Comparison of ENCODE assay signal across 8 cellular contexts in the genomic region with DNA sequence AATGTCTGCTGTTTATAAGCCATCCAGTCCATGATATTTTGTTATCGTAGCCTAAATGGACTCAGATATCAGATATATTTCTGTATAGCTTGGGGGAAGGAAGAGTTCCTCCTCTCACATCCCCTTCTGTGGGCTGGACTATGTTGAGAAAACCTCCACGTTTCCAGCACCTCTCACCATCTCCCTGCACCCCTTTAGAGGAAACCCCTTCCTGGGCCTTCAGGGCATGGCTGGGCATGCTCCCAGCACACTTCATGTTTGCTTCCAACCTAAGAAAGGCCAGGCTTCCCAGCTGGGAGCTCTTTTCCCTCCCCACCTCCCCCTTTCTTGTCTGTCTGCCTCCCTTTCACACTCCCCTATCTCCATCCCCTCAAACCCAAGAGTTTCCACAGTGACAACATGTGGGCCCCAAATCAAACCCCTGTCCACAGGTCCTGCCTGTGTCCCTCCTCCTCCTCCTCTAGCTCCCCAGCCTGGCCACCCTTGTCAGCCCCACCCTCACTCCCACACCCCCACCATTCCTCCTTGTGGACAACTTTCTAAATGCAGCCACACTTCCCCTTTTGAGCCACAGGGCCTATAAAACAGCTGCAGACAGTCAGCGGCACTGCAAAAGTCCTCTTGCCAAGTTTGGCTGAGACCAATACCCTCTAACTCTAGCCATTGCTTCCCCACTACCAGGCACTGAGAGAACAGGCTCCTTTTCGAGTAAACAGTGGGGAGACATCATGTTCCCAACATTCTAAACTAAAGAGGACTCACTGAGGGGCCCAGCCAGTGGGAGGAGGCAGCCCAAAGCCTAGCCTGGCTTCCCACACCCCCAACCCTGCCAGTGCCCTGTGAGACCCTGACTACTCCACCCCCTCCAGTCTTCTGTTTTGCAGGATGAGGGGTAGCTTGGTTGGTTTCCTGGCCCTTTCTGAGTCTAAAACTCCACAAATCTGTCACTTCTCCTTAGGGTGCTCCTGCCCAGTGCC.
DNase-seq lines count a peak whose midpoint lies in the region; ATAC-seq and TF ChIP-seq lines count a peak whose summit lies in the region.

No MANE protein-coding gene starts in this region.

- peak overlapping the region; percentile 38 to 90 (median 72) for H3K27ac ChIP-seq in heart left ventricle

- peak overlapping the region; percentile 50 to 67 for H3K4me3 Mint-ChIP-seq in CD14-positive monocyte
- H3K4me3 Mint-ChIP-seq in T-helper 17 cell = no peak overlapping the region
- H3K4me3 Mint-ChIP-seq in immature natural killer cell = no peak overlapping the region
- H3K4me3 Mint-ChIP-seq in activated CD4-positive, alpha-beta T cell treated with anti-CD3 and anti-CD28 coated beads for 36 hours = no peak overlapping the region

- DNase-seq in CD14-positive monocyte (ENCODE audit: low spot score) (peak; percentile 77), T-helper 17 cell (no peak), heart left ventricle (peak; percentile 65 to 83 (median 69)), immature natural killer cell (no peak), HuH-7 (ENCODE audit: low spot score) (no peak)
- no peak for DNase-seq in activated CD4-positive, alpha-beta T cell treated with anti-CD3 and anti-CD28 coated beads for 36 hours

- H3K27me3 Mint-ChIP-seq in CD14-positive monocyte (ENCODE audit: low read depth in 3 of 3) = peaks cover 0 to 5% (median 0%) of the 10 kb centered on the region in 3 donors
- H3K27me3 Mint-ChIP-seq in T-helper 17 cell = no peaks in the 10 kb centered on the region
- H3K27me3 Mint-ChIP-seq in immature natural killer cell (ENCODE audit: low read depth in 3 of 3) = peaks cover 2 to 3% (median 2%) of the 10 kb centered on the region in 3 donors
- H3K27me3 Mint-ChIP-seq in activated CD4-positive, alpha-beta T cell treated with anti-CD3 and anti-CD28 coated beads for 36 hours = no peaks in the 10 kb centered on the region

- H3K4me1 Mint-ChIP-seq in CD14-positive monocyte (peaks cover 88% of the 10 kb centered on the region), T-helper 17 cell (peaks cover 4% of the 10 kb centered on the region), immature natural killer cell (peaks cover 11 to 16% of the 10 kb centered on the region in 2 donors)
- no peaks in the 10 kb centered on the region for H3K4me1 Mint-ChIP-seq in activated CD4-positive, alpha-beta T cell treated with anti-CD3 and anti-CD28 coated beads for 36 hours

- TF ChIP-seq CTCF in CD14-positive monocyte (IDR thresholded peaks at IDR 0.05) = peak; percentile 67
- TF ChIP-seq CTCF in heart left ventricle (IDR thresholded peaks at IDR 0.05) = peak in 8 of 12 donors; percentile 8 to 44 (median 29)

- CTCF ChIA-PET in activated CD4-positive, alpha-beta T cell treated with anti-CD3 and anti-CD28 coated beads for 36 hours (lab: Charles Lee) = no interaction called here

- ATAC-seq in HG02798 (IDR thresholded peaks at IDR 0.05; ENCODE audit: poor library complexity, unreplicated experiment) (peak; percentile 57), T-helper 17 cell (peak; percentile 48), heart left ventricle (peak; percentile 33 to 64 (median 56))
- no peak for ATAC-seq in activated CD4-positive, alpha-beta T cell treated with anti-CD3 and anti-CD28 coated beads for 36 hours

- intact Hi-C loops in CD14-positive monocyte (cut with micrococcal nuclease) (loop anchor here (2.0 to 10.0 kb wide), 5 partner anchors 53 to 291 kb away; partner anchors contain the start of gene ZFP36L2 (in 2 of the 2)), heart left ventricle (cut with DNase I) (loop anchor here in 1 of 10 donors (10.0 kb wide), 1 partner anchor 131 kb away; no protein-coding TSS in a partner anchor)
- intact Hi-C loops in activated CD4-positive, alpha-beta T cell treated with anti-CD3 and anti-CD28 coated beads for 36 hours (cut with DNase I, micrococcal nuclease) = no loop called here

- peak overlapping the region; percentile 38 for H3K9ac ChIP-seq in skeletal muscle satellite cell (ENCODE audit: low read depth, low read length)

- peaks cover 0 to 91% (median 41%) of the 10 kb centered on the region in 12 donors for H3K4me1 ChIP-seq in heart left ventricle
- peaks cover 50% of the 10 kb centered on the region for H3K4me1 ChIP-seq in skeletal muscle satellite cell (ENCODE audit: control insufficient read depth, insufficient read depth, low read length)

- H3K36me3 ChIP-seq in heart left ventricle (no peaks in the 10 kb centered on the region), skeletal muscle satellite cell (ENCODE audit: insufficient read depth, low read length) (no peaks in the 10 kb centered on the region)

- POLR2A ChIA-PET in activated CD4-positive, alpha-beta T cell treated with anti-CD3 and anti-CD28 coated beads for 36 hours (lab: Charles Lee) = interaction anchor here (0.5 kb wide), 1 partner anchor 114 kb away, joined by 3 read pairs; no protein-coding TSS in a partner anchor

- 55 to 77% (median 62%) methylated on average over 4 of the region's 4 CpGs for WGBS in heart left ventricle, 4 donors

- no peaks in the 10 kb centered on the region for H3K27me3 ChIP-seq in heart left ventricle
- no peaks in the 10 kb centered on the region for H3K27me3 ChIP-seq in skeletal muscle satellite cell (ENCODE audit: control insufficient read depth, insufficient read depth, low read length)

- no peak overlapping the region for H3K4me3 ChIP-seq in heart left ventricle
- H3K4me3 ChIP-seq in skeletal muscle satellite cell (ENCODE audit: low read length) = no peak overlapping the region

- H3K9me3 Mint-ChIP-seq in CD14-positive monocyte (peaks cover 0 to 9% (median 0%) of the 10 kb centered on the region in 7 donors), immature natural killer cell (no peaks in the 10 kb centered on the region)
- peaks cover 3% of the 10 kb centered on the region for H3K9me3 Mint-ChIP-seq in activated CD4-positive, alpha-beta T cell treated with anti-CD3 and anti-CD28 coated beads for 36 hours (ENCODE audit: low read depth)

- TF ChIP-seq POLR2A in heart left ventricle (IDR thresholded peaks at IDR 0.05) = no peak

- peak overlapping the region; percentile 93 to 99 (median 98) for H3K27ac Mint-ChIP-seq in CD14-positive monocyte
- no peak overlapping the region for H3K27ac Mint-ChIP-seq in T-helper 17 cell
- H3K27ac Mint-ChIP-seq in immature natural killer cell = peak overlapping the region in 2 of 6 donors; percentile 28 to 33
- H3K27ac Mint-ChIP-seq in activated CD4-positive, alpha-beta T cell treated with anti-CD3 and anti-CD28 coated beads for 36 hours = no peak overlapping the region

- H3K36me3 Mint-ChIP-seq in CD14-positive monocyte (peaks cover 2 to 6% of the 10 kb centered on the region in 2 donors), T-helper 17 cell (ENCODE audit: low read depth) (no peaks in the 10 kb centered on the region), immature natural killer cell (peaks cover 0 to 6% (median 0%) of the 10 kb centered on the region in 3 donors)
- H3K36me3 Mint-ChIP-seq in activated CD4-positive, alpha-beta T cell treated with anti-CD3 and anti-CD28 coated beads for 36 hours (ENCODE audit: low read depth) = no peaks in the 10 kb centered on the region

- no peaks in the 10 kb centered on the region for H3K9me3 ChIP-seq in T-helper 17 cell (ENCODE audit: control insufficient read depth, low read length, poor library complexity, severe bottlenecking)
- no peaks in the 10 kb centered on the region for H3K9me3 ChIP-seq in heart left ventricle
- no peaks in the 10 kb centered on the region for H3K9me3 ChIP-seq in skeletal muscle satellite cell (replicated peaks; ENCODE audit: low read length)

- no peak overlapping the region for H3K4me2 ChIP-seq in skeletal muscle satellite cell (ENCODE audit: low read length)

Comparison
In these comparisons a context has a peak if more than half of its experiments do, and no peak if none do; other contexts are left out.
1. DNase-seq: peak in CD14-positive monocyte (single experiment) and heart left ventricle (5 of 5); none in T-helper 17 cell (0 of 3), immature natural killer cell (0 of 3), activated CD4-positive, alpha-beta T cell treated with anti-CD3 and anti-CD28 coated beads for 36 hours (single experiment) and HuH-7 (single experiment).
2. H3K27ac Mint-ChIP-seq: peak in CD14-positive monocyte (7 of 7); none in T-helper 17 cell (single experiment) and activated CD4-positive, alpha-beta T cell treated with anti-CD3 and anti-CD28 coated beads for 36 hours (single experiment).
3. H3K4me3 Mint-ChIP-seq: peak in CD14-positive monocyte (2 of 2); none in T-helper 17 cell (single experiment), immature natural killer cell (0 of 5) and activated CD4-positive, alpha-beta T cell treated with anti-CD3 and anti-CD28 coated beads for 36 hours (single experiment).
4. intact Hi-C loops: an anchor here in CD14-positive monocyte (2.0 to 10.0 kb wide); none called in activated CD4-positive, alpha-beta T cell treated with anti-CD3 and anti-CD28 coated beads for 36 hours.